Comparison of ENCODE assay signal across 8 cellular contexts in genomic region chr10:26737730-26738129, GRCh38.
A peak's percentile ranks its signal among the peaks of the same experiment; 100 is the strongest.
DNase-seq lines count a peak whose midpoint lies in the region; ATAC-seq and TF ChIP-seq lines count a peak whose summit lies in the region.

No MANE protein-coding gene starts in this region.

- H3K27me3 ChIP-seq in SU-DHL-6 (ENCODE audit: low read length): no peaks in the 10 kb centered on the region

- H3K9ac ChIP-seq in SU-DHL-6 (ENCODE audit: low read length): peak overlapping the region; percentile 20

- H3K79me2 ChIP-seq in SU-DHL-6 (ENCODE audit: insufficient read depth, low read length): no peaks in the 10 kb centered on the region

- H3K9me3 ChIP-seq in SU-DHL-6 (ENCODE audit: insufficient read depth, low read length): no peaks in the 10 kb centered on the region

- H3F3A ChIP-seq in SU-DHL-6 (ENCODE audit: insufficient read depth): peaks cover 52% of the 10 kb centered on the region

- peaks cover 7% of the 10 kb centered on the region; the same call in 1 of the 2 replicates for H3K36me3 ChIP-seq in SU-DHL-6 (ENCODE audit: low read length)

- ATAC-seq in GM18861 (IDR thresholded peaks at IDR 0.05; ENCODE audit: unreplicated experiment) (peak; percentile 72), HG02973 (IDR thresholded peaks at IDR 0.05; ENCODE audit: unreplicated experiment) (peak; percentile 75)

- H3K4me3 ChIP-seq in AG10803 (ENCODE audit: low read length): no peak overlapping the region
- H3K4me3 ChIP-seq in SU-DHL-6 (ENCODE audit: insufficient read depth, low read length, poor library complexity, severe bottlenecking): no peak overlapping the region

- TF ChIP-seq CTCF in AG10803 (conservative IDR thresholded peaks at IDR 0.05; ENCODE audit: low read length): no peak
- no peak for TF ChIP-seq CTCF in SU-DHL-6 (IDR thresholded peaks at IDR 0.05; ENCODE audit: insufficient read depth, low read length, poor library complexity, severe bottlenecking)

- H3K27ac ChIP-seq in SU-DHL-6 (ENCODE audit: low read depth, low read length): peak overlapping the region; percentile 88

- H3K4me2 ChIP-seq in SU-DHL-6 (ENCODE audit: low read depth, low read length, poor library complexity, severe bottlenecking): peak overlapping the region; percentile 50

- no peak overlapping the region for H2AFZ ChIP-seq in SU-DHL-6 (ENCODE audit: low read depth, low read length, severe bottlenecking)

- no peaks in the 10 kb centered on the region for H4K20me1 ChIP-seq in SU-DHL-6 (ENCODE audit: low read depth, low read length)

- no peaks in the 10 kb centered on the region for H3K9me2 ChIP-seq in SU-DHL-6 (replicated peaks; ENCODE audit: insufficient read depth, low read length)

- DNase-seq in AG10803 (ENCODE audit: low read depth): peak; percentile 33
- DNase-seq in kidney tubule cell (ENCODE audit: low spot score): peak; percentile 80
- no peak for DNase-seq in SW 1271 (lab: John Stamatoyannopoulos, UW)
- no peak for DNase-seq in middle frontal gyrus (ENCODE audit: extremely low spot score, low spot score)
- DNase-seq in NCI-H187 (lab: John Stamatoyannopoulos, UW): no peak

Comparison
In these comparisons a context has a peak if more than half of its experiments do, and no peak if none do; other contexts are left out.
1. DNase-seq: peak in AG10803 (single experiment) and kidney tubule cell (single experiment); none in SW 1271 (0 of 2), middle frontal gyrus (single experiment) and NCI-H187 (0 of 2).